13 cellular contexts compared by ENCODE assay signal in the genomic region with DNA sequence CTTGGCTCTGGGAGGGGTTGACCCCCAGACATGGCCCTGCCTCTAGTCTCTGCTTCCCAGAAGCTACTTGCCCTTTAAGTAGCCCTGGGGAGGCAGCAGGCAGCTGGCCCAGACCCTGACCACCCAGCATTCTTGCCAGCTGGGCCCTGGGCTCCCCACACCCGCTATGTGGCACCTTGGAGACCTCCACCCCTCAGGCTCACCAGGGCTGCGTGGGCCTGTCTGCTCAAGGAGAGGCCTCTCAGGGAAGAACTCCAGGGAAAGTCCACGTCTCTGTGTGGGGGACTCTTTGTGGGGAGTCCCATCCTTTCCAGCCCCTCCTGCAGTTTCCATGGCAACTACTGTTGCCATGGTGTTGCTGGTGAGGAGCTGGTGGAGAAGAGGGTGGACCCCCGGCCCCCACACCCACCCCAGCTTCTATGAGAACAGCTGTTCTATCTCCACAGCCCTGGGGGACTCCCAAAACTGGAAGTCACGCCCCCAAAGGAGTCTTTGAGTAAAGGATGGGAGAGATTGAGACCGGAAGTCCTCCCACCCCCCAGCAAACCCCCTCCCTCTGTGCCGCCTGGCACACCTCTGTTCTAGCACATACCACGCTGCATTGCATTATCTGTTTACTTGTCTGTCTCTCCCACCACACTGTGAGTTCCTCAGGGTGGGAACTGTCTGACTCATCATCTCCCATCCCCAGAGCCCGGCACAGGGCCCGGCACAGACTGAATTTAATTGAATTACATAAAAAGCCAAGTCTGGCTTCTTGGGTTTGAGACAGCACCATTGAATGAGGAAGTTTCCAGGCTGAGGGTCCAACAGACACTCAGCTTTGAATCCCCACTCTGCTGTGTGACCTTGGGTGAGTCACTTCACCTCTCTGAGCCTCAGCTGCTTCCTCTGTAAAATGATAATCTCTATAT. TPM values are rescaled to one million over a fixed set of nuclear protein-coding genes. Genes with fewer than 3 reads are reported as not detected.
DNase-seq lines count a peak whose midpoint lies in the region; ATAC-seq, FAIRE-seq and TF ChIP-seq lines count a peak whose summit lies in the region.
"Had no signal": no experiment of that assay in that cellular context is flagged by ENCODE, and none has a peak within 500 bp of the region (broad histone marks: within the 10 kb centered on the region; RNA-seq: fewer than 3 reads in every experiment).

No MANE protein-coding gene starts in this region.

- DNase-seq in GM03348 (ENCODE audit: low spot score), result peak; percentile 68
- DNase-seq in astrocyte (ENCODE audit: low read depth), result peak; percentile 70
- DNase-seq in left cardiac atrium, result no peak
- DNase-seq in skeletal muscle cell (ENCODE audit: low read depth), result peak; percentile 66
- DNase-seq in CD8-positive, alpha-beta memory T cell, result no peak
- DNase-seq in hepatic stellate cell (ENCODE audit: low spot score), result no peak
- DNase-seq in naive thymus-derived CD4-positive, alpha-beta T cell, result no peak
- DNase-seq: NCI-H345; stimulated activated CD4-positive, alpha-beta T cell treated with anti-CD3 and anti-CD28 coated beads, Interleukin-2, amount 100 ng/mL, for 24 hours had no signal

- no peaks in the 10 kb centered on the region for H3K79me2 ChIP-seq in astrocyte (ENCODE audit: insufficient read depth, low read length)

- H3K9me3 Mint-ChIP-seq in astrocyte (ENCODE audit: unreplicated experiment), result no peaks in the 10 kb centered on the region
- H3K9me3 Mint-ChIP-seq in CD8-positive, alpha-beta memory T cell, result no peaks in the 10 kb centered on the region
- H3K9me3 Mint-ChIP-seq in naive thymus-derived CD4-positive, alpha-beta T cell, result peaks cover 0 to under 1% (median 0%) of the 10 kb centered on the region in 11 donors
- H3K9me3 Mint-ChIP-seq: activated naive CD4-positive, alpha-beta T cell treated with anti-CD3 and anti-CD28 coated beads, Interleukin-2, amount 50 U/mL, for 24 hours had no signal

- POLR2A ChIA-PET in CD8-positive, alpha-beta memory T cell (lab: Charles Lee), result no interaction called here
- POLR2A ChIA-PET in naive thymus-derived CD4-positive, alpha-beta T cell (lab: Charles Lee), result interaction anchor here (0.6 kb wide), 1 partner anchor 56 kb away, joined by 3 read pairs; a partner anchor contains a TSS

- peaks cover 3% of the 10 kb centered on the region for H3K27me3 Mint-ChIP-seq in astrocyte (ENCODE audit: low read depth, unreplicated experiment)
- peaks cover 6 to 8% of the 10 kb centered on the region in 2 donors for H3K27me3 Mint-ChIP-seq in CD8-positive, alpha-beta memory T cell
- H3K27me3 Mint-ChIP-seq in naive thymus-derived CD4-positive, alpha-beta T cell, result peaks cover 0 to 27% (median 7%) of the 10 kb centered on the region in 5 donors
- H3K27me3 Mint-ChIP-seq: activated naive CD4-positive, alpha-beta T cell treated with anti-CD3 and anti-CD28 coated beads, Interleukin-2, amount 50 U/mL, for 24 hours had no signal

- peaks cover 22% of the 10 kb centered on the region for H3K4me1 Mint-ChIP-seq in astrocyte (ENCODE audit: low read depth, unreplicated experiment)
- H3K4me1 Mint-ChIP-seq in CD8-positive, alpha-beta memory T cell, result peaks cover 11 to 15% (median 12%) of the 10 kb centered on the region in 3 donors
- peaks cover 9 to 13% (median 12%) of the 10 kb centered on the region in 7 donors for H3K4me1 Mint-ChIP-seq in naive thymus-derived CD4-positive, alpha-beta T cell

- TF ChIP-seq CTCF in astrocyte (IDR thresholded peaks at IDR 0.05; ENCODE audit: insufficient read depth, low read depth, low read length), result no peak

- intact Hi-C loops in left cardiac atrium (cut with DNase I), result no loop called here
- intact Hi-C loops in naive thymus-derived CD4-positive, alpha-beta T cell (cut with micrococcal nuclease), result no loop called here

- peak overlapping the region; percentile 55 for H3K9ac ChIP-seq in astrocyte (ENCODE audit: low read length)

- H3K27ac Mint-ChIP-seq in astrocyte (ENCODE audit: unreplicated experiment), result peak overlapping the region; percentile 96
- no peak overlapping the region for H3K27ac Mint-ChIP-seq in CD8-positive, alpha-beta memory T cell
- no peak overlapping the region for H3K27ac Mint-ChIP-seq in naive thymus-derived CD4-positive, alpha-beta T cell
- H3K27ac Mint-ChIP-seq: activated naive CD4-positive, alpha-beta T cell treated with anti-CD3 and anti-CD28 coated beads, Interleukin-2, amount 50 U/mL, for 24 hours had no signal

- H3K4me3 ChIP-seq in astrocyte (ENCODE audit: insufficient read depth, low read depth, low read length) (no peak overlapping the region), skeletal muscle cell (ENCODE audit: low read depth, low read length) (no peak overlapping the region)
- H3K4me3 ChIP-seq in CD8-positive, alpha-beta memory T cell (ENCODE audit: low read length), result no peak overlapping the region
- no peak overlapping the region for H3K4me3 ChIP-seq in naive thymus-derived CD4-positive, alpha-beta T cell (ENCODE audit: low read length)

- peak overlapping the region; percentile 39 for H2AFZ ChIP-seq in astrocyte (ENCODE audit: low read depth, low read length)

- no peaks in the 10 kb centered on the region for H3K9me3 ChIP-seq in astrocyte (ENCODE audit: insufficient read depth, low read depth, low read length)
- no peaks in the 10 kb centered on the region for H3K9me3 ChIP-seq in CD8-positive, alpha-beta memory T cell (ENCODE audit: low read length)
- no peaks in the 10 kb centered on the region for H3K9me3 ChIP-seq in naive thymus-derived CD4-positive, alpha-beta T cell (ENCODE audit: control insufficient read depth in 2 of 3, low read length in 3 of 3)

- no peak for FAIRE-seq in astrocyte (lab: Jason Lieb, UNC)
- FAIRE-seq: TTC549 had no signal

- CTCF ChIA-PET in CD8-positive, alpha-beta memory T cell (lab: Charles Lee), result no interaction called here
- CTCF ChIA-PET in naive thymus-derived CD4-positive, alpha-beta T cell (lab: Charles Lee), result interaction anchor here (1.6 kb wide), 1 partner anchor 10 kb away, joined by 5 read pairs; no protein-coding TSS in a partner anchor

- no peaks in the 10 kb centered on the region for H3K36me3 ChIP-seq in astrocyte (ENCODE audit: insufficient read depth, low read length)
- H3K36me3 ChIP-seq in CD8-positive, alpha-beta memory T cell (ENCODE audit: insufficient read depth, low read length), result no peaks in the 10 kb centered on the region
- no peaks in the 10 kb centered on the region for H3K36me3 ChIP-seq in naive thymus-derived CD4-positive, alpha-beta T cell (ENCODE audit: control insufficient read depth in 2 of 3, insufficient read depth in 3 of 3, low read length in 3 of 3)

- peak overlapping the region; percentile 47 for H3K4me2 ChIP-seq in astrocyte (ENCODE audit: low read length)

- H3K4me1 ChIP-seq in astrocyte (ENCODE audit: insufficient read depth, low read length), result peaks cover 35% of the 10 kb centered on the region
- H3K4me1 ChIP-seq in CD8-positive, alpha-beta memory T cell (ENCODE audit: insufficient read depth, low read length), result peaks cover 13% of the 10 kb centered on the region
- peaks cover 5 to 7% of the 10 kb centered on the region in 2 donors for H3K4me1 ChIP-seq in naive thymus-derived CD4-positive, alpha-beta T cell (ENCODE audit: control insufficient read depth in 2 of 2, insufficient read depth in 2 of 2, low read length in 2 of 2)

- H3K27me3 ChIP-seq in astrocyte (ENCODE audit: insufficient read depth, low read length), result no peaks in the 10 kb centered on the region
- H3K27me3 ChIP-seq in CD8-positive, alpha-beta memory T cell (ENCODE audit: insufficient read depth, low read length, poor library complexity, severe bottlenecking), result no peaks in the 10 kb centered on the region
- no peaks in the 10 kb centered on the region for H3K27me3 ChIP-seq in naive thymus-derived CD4-positive, alpha-beta T cell (ENCODE audit: control insufficient read depth in 2 of 2, insufficient read depth in 2 of 2, low read length in 2 of 2)

- H3K27ac ChIP-seq in astrocyte (ENCODE audit: low read depth, low read length), result peak overlapping the region; percentile 70
- no peak overlapping the region for H3K27ac ChIP-seq in CD8-positive, alpha-beta memory T cell (ENCODE audit: low read depth, low read length)
- no peak overlapping the region for H3K27ac ChIP-seq in naive thymus-derived CD4-positive, alpha-beta T cell (ENCODE audit: low read depth, low read length)
- H3K27ac ChIP-seq: HL-60 had no signal

- peak; percentile 31 to 65 for ATAC-seq in left cardiac atrium
- ATAC-seq in naive thymus-derived CD4-positive, alpha-beta T cell, result no peak
- ATAC-seq in GM18861 (IDR thresholded peaks at IDR 0.05; ENCODE audit: unreplicated experiment), result no peak

- peak overlapping the region; percentile 21 for H3K4me3 Mint-ChIP-seq in astrocyte (ENCODE audit: unreplicated experiment)
- H3K4me3 Mint-ChIP-seq in CD8-positive, alpha-beta memory T cell, result no peak overlapping the region
- no peak overlapping the region for H3K4me3 Mint-ChIP-seq in naive thymus-derived CD4-positive, alpha-beta T cell
- H3K4me3 Mint-ChIP-seq: activated naive CD4-positive, alpha-beta T cell treated with anti-CD3 and anti-CD28 coated beads, Interleukin-2, amount 50 U/mL, for 24 hours had no signal

- peaks cover 11% of the 10 kb centered on the region for H3K36me3 Mint-ChIP-seq in astrocyte (ENCODE audit: low read depth, unreplicated experiment)
- H3K36me3 Mint-ChIP-seq in CD8-positive, alpha-beta memory T cell, result no peaks in the 10 kb centered on the region
- H3K36me3 Mint-ChIP-seq in naive thymus-derived CD4-positive, alpha-beta T cell, result no peaks in the 10 kb centered on the region
- H3K36me3 Mint-ChIP-seq: activated naive CD4-positive, alpha-beta T cell treated with anti-CD3 and anti-CD28 coated beads, Interleukin-2, amount 50 U/mL, for 24 hours had no signal

- no peaks in the 10 kb centered on the region for H4K20me1 ChIP-seq in astrocyte (ENCODE audit: insufficient read depth, low read length)

RNA-seq across cellular contexts. Expression of a gene that starts 12.6 kb away (rescaled TPM):
- total RNA-seq in astrocyte (29.7 and 37.6 TPM in 2 replicates), left cardiac atrium (10 to 100 TPM; 11.3 to 14.0 TPM)
- total RNA-seq in CD8-positive, alpha-beta memory T cell, result under 1 TPM; 0.26 to 0.66 TPM
- 0.18 TPM for polyA plus RNA-seq in CD8-positive, alpha-beta memory T cell
- total RNA-seq in naive thymus-derived CD4-positive, alpha-beta T cell, result 1 to 10 TPM in 2 of 5 experiments, under 1 TPM in 3; 0.24 to 2.0 (median 0.94) TPM
- under 1 TPM in 1 of 2 donors, not detected in 1; 0.24 TPM for polyA plus RNA-seq in naive thymus-derived CD4-positive, alpha-beta T cell

RNA-seq across cellular contexts. Expression of a gene that starts 24.4 kb away (rescaled TPM):
- total RNA-seq in astrocyte (110 and 117 TPM in 2 replicates), left cardiac atrium (10 to 100 TPM; 67.1 to 68.5 TPM)
- total RNA-seq in CD8-positive, alpha-beta memory T cell, result 100 to 1,000 TPM; 114 to 125 TPM
- polyA plus RNA-seq in CD8-positive, alpha-beta memory T cell, result 35.2 TPM
- 100 to 1,000 TPM; 110 to 163 (median 142) TPM for total RNA-seq in naive thymus-derived CD4-positive, alpha-beta T cell
- 10 to 100 TPM; 11.2 to 38.2 TPM for polyA plus RNA-seq in naive thymus-derived CD4-positive, alpha-beta T cell

RNA-seq across cellular contexts. Expression of a gene that starts 55.7 kb away (rescaled TPM):
- total RNA-seq in astrocyte (47.3 and 56.6 TPM in 2 replicates), left cardiac atrium (10 to 100 TPM; 45.3 to 46.2 TPM)
- total RNA-seq in CD8-positive, alpha-beta memory T cell, result 10 to 100 TPM; 75.5 to 78.4 TPM
- polyA plus RNA-seq in CD8-positive, alpha-beta memory T cell, result 137 TPM
- total RNA-seq in naive thymus-derived CD4-positive, alpha-beta T cell, result 10 to 100 TPM; 42.7 to 87.8 (median 48.0) TPM
- polyA plus RNA-seq in naive thymus-derived CD4-positive, alpha-beta T cell, result 100 to 1,000 TPM in 1 of 2 donors, 10 to 100 TPM in 1; 99.2 to 102 TPM

Comparison
In these comparisons a context has a peak if more than half of its experiments do, and no peak if none do; other contexts are left out.
1. DNase-seq: peak in GM03348 (single experiment), astrocyte (single experiment) and skeletal muscle cell (single experiment); none in left cardiac atrium (single experiment), CD8-positive, alpha-beta memory T cell (0 of 5), hepatic stellate cell (single experiment) and naive thymus-derived CD4-positive, alpha-beta T cell (0 of 9).
2. ATAC-seq: peak in left cardiac atrium (2 of 2); none in naive thymus-derived CD4-positive, alpha-beta T cell (single experiment) and GM18861 (single experiment).
3. RNA of a gene that starts 12.6 kb away (total RNA-seq): 29.7 to 37.6 TPM in astrocyte and 11.3 to 14.0 TPM in left cardiac atrium; 0.24 to 2.0 TPM in naive thymus-derived CD4-positive, alpha-beta T cell and 0.26 to 0.66 TPM in CD8-positive, alpha-beta memory T cell; every median in the first group is over 4 times any median in the second.